In the genomic region with DNA sequence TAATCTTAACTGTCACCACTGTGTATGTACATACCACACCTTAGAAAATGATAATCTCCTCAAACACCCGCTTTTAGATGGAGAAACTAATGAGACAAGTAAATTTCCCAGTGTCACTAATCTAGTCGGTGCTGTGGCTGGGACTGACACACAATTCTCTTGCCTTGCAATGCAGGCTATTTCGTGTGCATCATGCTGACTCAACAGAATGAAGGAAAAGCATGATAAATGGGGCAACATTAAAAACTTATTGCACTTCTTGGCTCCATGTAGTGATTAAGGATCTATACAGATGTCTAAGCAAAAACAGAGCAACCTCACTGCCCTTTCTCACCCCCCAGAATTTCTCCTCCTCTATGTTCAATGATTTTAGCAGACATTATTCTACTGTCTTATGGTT, we compare ENCODE assay signal across 2 cellular contexts.
TF ChIP-seq lines count a peak whose summit lies in the region.

No MANE protein-coding gene starts in this region.

TF ChIP-seq in GM23338, 12 proteins besides CTCF, POLR2A, EP300 and RAD21 (continued from another document and continues in another):
- TF ChIP-seq CREB1 (CRISPR knock-in tag; IDR thresholded peaks at IDR 0.05; ENCODE audit: low read depth) (no peak), ZNF114 (CRISPR knock-in tag; IDR thresholded peaks at IDR 0.05) (no peak), EZH2 (IDR thresholded peaks at IDR 0.05; ENCODE audit: low read depth, unreplicated experiment) (no peak), STAT1 (IDR thresholded peaks at IDR 0.05; ENCODE audit: unreplicated experiment) (no peak), POLR2AphosphoS5 (IDR thresholded peaks at IDR 0.05; ENCODE audit: low read depth) (no peak), EZH2phosphoT487 (IDR thresholded peaks at IDR 0.05; ENCODE audit: unreplicated experiment) (no peak), NANOG (IDR thresholded peaks at IDR 0.05; ENCODE audit: borderline replicate concordance) (no peak)
- TF ChIP-seq, protein P1, sequence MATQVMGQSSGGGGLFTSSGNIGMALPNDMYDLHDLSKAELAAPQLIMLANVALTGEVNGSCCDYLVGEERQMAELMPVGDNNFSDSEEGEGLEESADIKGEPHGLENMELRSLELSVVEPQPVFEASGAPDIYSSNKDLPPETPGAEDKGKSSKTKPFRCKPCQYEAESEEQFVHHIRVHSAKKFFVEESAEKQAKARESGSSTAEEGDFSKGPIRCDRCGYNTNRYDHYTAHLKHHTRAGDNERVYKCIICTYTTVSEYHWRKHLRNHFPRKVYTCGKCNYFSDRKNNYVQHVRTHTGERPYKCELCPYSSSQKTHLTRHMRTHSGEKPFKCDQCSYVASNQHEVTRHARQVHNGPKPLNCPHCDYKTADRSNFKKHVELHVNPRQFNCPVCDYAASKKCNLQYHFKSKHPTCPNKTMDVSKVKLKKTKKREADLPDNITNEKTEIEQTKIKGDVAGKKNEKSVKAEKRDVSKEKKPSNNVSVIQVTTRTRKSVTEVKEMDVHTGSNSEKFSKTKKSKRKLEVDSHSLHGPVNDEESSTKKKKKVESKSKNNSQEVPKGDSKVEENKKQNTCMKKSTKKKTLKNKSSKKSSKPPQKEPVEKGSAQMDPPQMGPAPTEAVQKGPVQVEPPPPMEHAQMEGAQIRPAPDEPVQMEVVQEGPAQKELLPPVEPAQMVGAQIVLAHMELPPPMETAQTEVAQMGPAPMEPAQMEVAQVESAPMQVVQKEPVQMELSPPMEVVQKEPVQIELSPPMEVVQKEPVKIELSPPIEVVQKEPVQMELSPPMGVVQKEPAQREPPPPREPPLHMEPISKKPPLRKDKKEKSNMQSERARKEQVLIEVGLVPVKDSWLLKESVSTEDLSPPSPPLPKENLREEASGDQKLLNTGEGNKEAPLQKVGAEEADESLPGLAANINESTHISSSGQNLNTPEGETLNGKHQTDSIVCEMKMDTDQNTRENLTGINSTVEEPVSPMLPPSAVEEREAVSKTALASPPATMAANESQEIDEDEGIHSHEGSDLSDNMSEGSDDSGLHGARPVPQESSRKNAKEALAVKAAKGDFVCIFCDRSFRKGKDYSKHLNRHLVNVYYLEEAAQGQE (IDR thresholded peaks at IDR 0.05; ENCODE audit: unreplicated experiment): no peak
- TF ChIP-seq, protein P2, sequence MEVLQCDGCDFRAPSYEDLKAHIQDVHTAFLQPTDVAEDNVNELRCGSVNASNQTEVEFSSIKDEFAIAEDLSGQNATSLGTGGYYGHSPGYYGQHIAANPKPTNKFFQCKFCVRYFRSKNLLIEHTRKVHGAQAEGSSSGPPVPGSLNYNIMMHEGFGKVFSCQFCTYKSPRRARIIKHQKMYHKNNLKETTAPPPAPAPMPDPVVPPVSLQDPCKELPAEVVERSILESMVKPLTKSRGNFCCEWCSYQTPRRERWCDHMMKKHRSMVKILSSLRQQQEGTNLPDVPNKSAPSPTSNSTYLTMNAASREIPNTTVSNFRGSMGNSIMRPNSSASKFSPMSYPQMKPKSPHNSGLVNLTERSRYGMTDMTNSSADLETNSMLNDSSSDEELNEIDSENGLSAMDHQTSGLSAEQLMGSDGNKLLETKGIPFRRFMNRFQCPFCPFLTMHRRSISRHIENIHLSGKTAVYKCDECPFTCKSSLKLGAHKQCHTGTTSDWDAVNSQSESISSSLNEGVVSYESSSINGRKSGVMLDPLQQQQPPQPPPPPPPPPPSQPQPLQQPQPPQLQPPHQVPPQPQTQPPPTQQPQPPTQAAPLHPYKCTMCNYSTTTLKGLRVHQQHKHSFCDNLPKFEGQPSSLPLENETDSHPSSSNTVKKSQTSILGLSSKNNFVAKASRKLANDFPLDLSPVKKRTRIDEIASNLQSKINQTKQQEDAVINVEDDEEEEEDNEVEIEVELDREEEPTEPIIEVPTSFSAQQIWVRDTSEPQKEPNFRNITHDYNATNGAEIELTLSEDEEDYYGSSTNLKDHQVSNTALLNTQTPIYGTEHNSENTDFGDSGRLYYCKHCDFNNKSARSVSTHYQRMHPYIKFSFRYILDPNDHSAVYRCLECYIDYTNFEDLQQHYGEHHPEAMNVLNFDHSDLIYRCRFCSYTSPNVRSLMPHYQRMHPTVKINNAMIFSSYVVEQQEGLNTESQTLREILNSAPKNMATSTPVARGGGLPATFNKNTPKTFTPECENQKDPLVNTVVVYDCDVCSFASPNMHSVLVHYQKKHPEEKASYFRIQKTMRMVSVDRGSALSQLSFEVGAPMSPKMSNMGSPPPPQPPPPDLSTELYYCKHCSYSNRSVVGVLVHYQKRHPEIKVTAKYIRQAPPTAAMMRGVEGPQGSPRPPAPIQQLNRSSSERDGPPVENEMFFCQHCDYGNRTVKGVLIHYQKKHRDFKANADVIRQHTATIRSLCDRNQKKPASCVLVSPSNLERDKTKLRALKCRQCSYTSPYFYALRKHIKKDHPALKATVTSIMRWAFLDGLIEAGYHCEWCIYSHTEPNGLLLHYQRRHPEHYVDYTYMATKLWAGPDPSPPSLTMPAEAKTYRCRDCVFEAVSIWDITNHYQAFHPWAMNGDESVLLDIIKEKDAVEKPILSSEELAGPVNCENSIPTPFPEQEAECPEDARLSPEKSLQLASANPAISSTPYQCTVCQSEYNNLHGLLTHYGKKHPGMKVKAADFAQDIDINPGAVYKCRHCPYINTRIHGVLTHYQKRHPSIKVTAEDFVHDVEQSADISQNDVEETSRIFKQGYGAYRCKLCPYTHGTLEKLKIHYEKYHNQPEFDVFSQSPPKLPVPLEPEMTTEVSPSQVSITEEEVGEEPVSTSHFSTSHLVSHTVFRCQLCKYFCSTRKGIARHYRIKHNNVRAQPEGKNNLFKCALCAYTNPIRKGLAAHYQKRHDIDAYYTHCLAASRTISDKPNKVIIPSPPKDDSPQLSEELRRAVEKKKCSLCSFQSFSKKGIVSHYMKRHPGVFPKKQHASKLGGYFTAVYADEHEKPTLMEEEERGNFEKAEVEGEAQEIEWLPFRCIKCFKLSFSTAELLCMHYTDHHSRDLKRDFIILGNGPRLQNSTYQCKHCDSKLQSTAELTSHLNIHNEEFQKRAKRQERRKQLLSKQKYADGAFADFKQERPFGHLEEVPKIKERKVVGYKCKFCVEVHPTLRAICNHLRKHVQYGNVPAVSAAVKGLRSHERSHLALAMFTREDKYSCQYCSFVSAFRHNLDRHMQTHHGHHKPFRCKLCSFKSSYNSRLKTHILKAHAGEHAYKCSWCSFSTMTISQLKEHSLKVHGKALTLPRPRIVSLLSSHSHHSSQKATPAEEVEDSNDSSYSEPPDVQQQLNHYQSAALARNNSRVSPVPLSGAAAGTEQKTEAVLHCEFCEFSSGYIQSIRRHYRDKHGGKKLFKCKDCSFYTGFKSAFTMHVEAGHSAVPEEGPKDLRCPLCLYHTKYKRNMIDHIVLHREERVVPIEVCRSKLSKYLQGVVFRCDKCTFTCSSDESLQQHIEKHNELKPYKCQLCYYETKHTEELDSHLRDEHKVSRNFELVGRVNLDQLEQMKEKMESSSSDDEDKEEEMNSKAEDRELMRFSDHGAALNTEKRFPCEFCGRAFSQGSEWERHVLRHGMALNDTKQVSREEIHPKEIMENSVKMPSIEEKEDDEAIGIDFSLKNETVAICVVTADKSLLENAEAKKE (CRISPR knock-in tag; IDR thresholded peaks at IDR 0.05): no peak
- TF ChIP-seq, protein P3, sequence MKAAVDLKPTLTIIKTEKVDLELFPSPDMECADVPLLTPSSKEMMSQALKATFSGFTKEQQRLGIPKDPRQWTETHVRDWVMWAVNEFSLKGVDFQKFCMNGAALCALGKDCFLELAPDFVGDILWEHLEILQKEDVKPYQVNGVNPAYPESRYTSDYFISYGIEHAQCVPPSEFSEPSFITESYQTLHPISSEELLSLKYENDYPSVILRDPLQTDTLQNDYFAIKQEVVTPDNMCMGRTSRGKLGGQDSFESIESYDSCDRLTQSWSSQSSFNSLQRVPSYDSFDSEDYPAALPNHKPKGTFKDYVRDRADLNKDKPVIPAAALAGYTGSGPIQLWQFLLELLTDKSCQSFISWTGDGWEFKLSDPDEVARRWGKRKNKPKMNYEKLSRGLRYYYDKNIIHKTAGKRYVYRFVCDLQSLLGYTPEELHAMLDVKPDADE (IDR thresholded peaks at IDR 0.05): no peak

TF ChIP-seq in K562, 482 proteins besides CTCF, POLR2A, EP300 and RAD21:
- TF ChIP-seq C11orf30 (IDR thresholded peaks at IDR 0.05; ENCODE audit: low read depth): 0 out of 2 replicates have a peak, but pooled peaks have one; percentile 10
- peak; percentile 31; the same call in 1 of the 2 replicates for TF ChIP-seq MAFG (tag; conservative IDR thresholded peaks at IDR 0.05)
- 0 out of 2 replicates have a peak, but pooled peaks have one; percentile 15 for TF ChIP-seq MAFF (IDR thresholded peaks at IDR 0.05; ENCODE audit: low read length)
- peak; percentile 38; the same call in 1 of the 2 replicates for TF ChIP-seq ZNF316 (IDR thresholded peaks at IDR 0.05)
- no peak for TF ChIP-seq PHF20 (IDR thresholded peaks at IDR 0.05; ENCODE audit: partially characterized antibody)
